In genomic region chr1:34842952-34843371, GRCh38 we compare ENCODE assay signal across 1 cellular context.
TF ChIP-seq lines count a peak whose summit lies in the region.

No MANE protein-coding gene starts in this region.

TF ChIP-seq in K562, 482 proteins besides CTCF, POLR2A, EP300 and RAD21 (continued from another document):
- TF ChIP-seq ZBTB40 (IDR thresholded peaks at IDR 0.05) = peak; percentile 57; the same call in 1 of the 2 replicates
- no peak for TF ChIP-seq ZBTB40 (CRISPR knock-in tag; IDR thresholded peaks at IDR 0.05)
- TF ChIP-seq GABPA (tag; conservative IDR thresholded peaks at IDR 0.05; ENCODE audit: low read depth) = peak; percentile 84
- 0 out of 2 replicates have a peak, but pooled peaks have one; percentile 45 for TF ChIP-seq ZBTB9 (CRISPR knock-in tag; IDR thresholded peaks at IDR 0.05)
- TF ChIP-seq NR2C2 (CRISPR knock-in tag; IDR thresholded peaks at IDR 0.05) = no peak
- TF ChIP-seq NR2C2 (tag; IDR thresholded peaks at IDR 0.05) = peak; percentile 73
- TF ChIP-seq SMC3 (conservative IDR thresholded peaks at IDR 0.05; ENCODE audit: insufficient read depth, low read depth, low read length) = no peak
- TF ChIP-seq ARID4B (CRISPR knock-in tag; IDR thresholded peaks at IDR 0.05) = peak; percentile 2; the same call in 1 of the 2 replicates
- TF ChIP-seq PRMT5 (CRISPR knock-in tag; IDR thresholded peaks at IDR 0.05) = no peak
- no peak for TF ChIP-seq MCM7 (IDR thresholded peaks at IDR 0.05)
- TF ChIP-seq SMAD1 (IDR thresholded peaks at IDR 0.05; ENCODE audit: low read depth, low read length, partially characterized antibody) = no peak
- TF ChIP-seq ZNF282 (CRISPR knock-in tag; IDR thresholded peaks at IDR 0.05) = no peak
- no peak for TF ChIP-seq ZNF253 (CRISPR knock-in tag; conservative IDR thresholded peaks at IDR 0.05)
- TF ChIP-seq KLF16 (IDR thresholded peaks at IDR 0.05) = no peak
- TF ChIP-seq MAZ (CRISPR knock-in tag; conservative IDR thresholded peaks at IDR 0.05 in 1 of 2, IDR thresholded peaks at IDR 0.05 in 1 of 2) = no peak
- TF ChIP-seq ZNF311 (CRISPR knock-in tag; IDR thresholded peaks at IDR 0.05) = peak; percentile 61; the same call in 1 of the 2 replicates
- 0 out of 2 replicates have a peak, but pooled peaks have one; percentile 30 for TF ChIP-seq KAT7 (CRISPR knock-in tag; IDR thresholded peaks at IDR 0.05; ENCODE audit: borderline replicate concordance)
- TF ChIP-seq FOXM1 (IDR thresholded peaks at IDR 0.05; ENCODE audit: low read depth) = no peak
- no peak for TF ChIP-seq FOXM1 (CRISPR knock-in tag; IDR thresholded peaks at IDR 0.05; ENCODE audit: low read depth)
- TF ChIP-seq ELK3 (CRISPR knock-in tag; IDR thresholded peaks at IDR 0.05) = no peak
- no peak for TF ChIP-seq BHLHE40 (IDR thresholded peaks at IDR 0.05; ENCODE audit: low read length)
- no peak for TF ChIP-seq ZNF431 (CRISPR knock-in tag; IDR thresholded peaks at IDR 0.05)
- TF ChIP-seq BMI1 (IDR thresholded peaks at IDR 0.05; ENCODE audit: low read length) = no peak
- no peak for TF ChIP-seq ZNF551 (CRISPR knock-in tag; IDR thresholded peaks at IDR 0.05)
- peak; percentile 27; the same call in 1 of the 2 replicates for TF ChIP-seq SPI1 (IDR thresholded peaks at IDR 0.05; ENCODE audit: borderline replicate concordance, low read depth, low read length)
- TF ChIP-seq CEBPB (tag; IDR thresholded peaks at IDR 0.05) = peak; percentile 67
